12 cellular contexts compared by ENCODE assay signal in genomic region chr2:112577756-112578155, GRCh38. TPM values are rescaled to one million over a fixed set of nuclear protein-coding genes. Genes with fewer than 3 reads are reported as not detected.
DNase-seq lines count a peak whose midpoint lies in the region; TF ChIP-seq lines count a peak whose summit lies in the region.
"Had no signal": no experiment of that assay in that cellular context is flagged by ENCODE, and none has a peak within 500 bp of the region (broad histone marks: within the 10 kb centered on the region; RNA-seq: fewer than 3 reads in every experiment).

No MANE protein-coding gene starts in this region.

- no peak overlapping the region for H3K27ac Mint-ChIP-seq in neural crest cell (ENCODE audit: unreplicated experiment)
- H3K27ac Mint-ChIP-seq in activated T-cell treated with anti-CD3 and anti-CD28 coated beads, Interleukin-2, amount 50 U/mL, for 24 hours, result no peak overlapping the region
- H3K27ac Mint-ChIP-seq: activated naive CD8-positive, alpha-beta T cell treated with anti-CD3 and anti-CD28 coated beads, Interleukin-2, amount 50 U/mL, for 24 hours had no signal

- peak; percentile 35 for TF ChIP-seq CTCF in neural crest cell (conservative IDR thresholded peaks at IDR 0.05)

- H3K27me3 Mint-ChIP-seq in neural crest cell (ENCODE audit: low read depth), result no peaks in the 10 kb centered on the region
- H3K27me3 Mint-ChIP-seq in activated T-cell treated with anti-CD3 and anti-CD28 coated beads, Interleukin-2, amount 50 U/mL, for 24 hours, result no peaks in the 10 kb centered on the region
- H3K27me3 Mint-ChIP-seq: activated naive CD8-positive, alpha-beta T cell treated with anti-CD3 and anti-CD28 coated beads, Interleukin-2, amount 50 U/mL, for 24 hours had no signal

- H3K4me1 Mint-ChIP-seq in neural crest cell, result peaks cover 1% of the 10 kb centered on the region
- peaks cover 7% of the 10 kb centered on the region for H3K4me1 Mint-ChIP-seq in activated T-cell treated with anti-CD3 and anti-CD28 coated beads, Interleukin-2, amount 50 U/mL, for 24 hours (ENCODE audit: low read depth)

- H3K4me3 Mint-ChIP-seq in neural crest cell, result no peak overlapping the region
- no peak overlapping the region for H3K4me3 Mint-ChIP-seq in activated T-cell treated with anti-CD3 and anti-CD28 coated beads, Interleukin-2, amount 50 U/mL, for 24 hours
- H3K4me3 Mint-ChIP-seq: activated naive CD8-positive, alpha-beta T cell treated with anti-CD3 and anti-CD28 coated beads, Interleukin-2, amount 50 U/mL, for 24 hours had no signal

- peak; percentile 8 for DNase-seq in DMS114 treated with DMSO at 0.1 percent for 48 hours (lab: John Stamatoyannopoulos, UW; ENCODE audit: unreplicated experiment)
- DNase-seq in LHCN-M2 (ENCODE audit: low read depth), result peak; percentile 57
- DNase-seq in cerebellar cortex (ENCODE audit: low spot score), result peak; percentile 22
- DNase-seq in neural crest cell (ENCODE audit: low read depth, low spot score), result no peak
- no peak for DNase-seq in NCI-H1436 (lab: John Stamatoyannopoulos, UW)
- DNase-seq in mesenteric fat pad (ENCODE audit: low spot score), result no peak
- no peak for DNase-seq in activated T-cell treated with anti-CD3 and anti-CD28 coated beads, Interleukin-2, amount 50 U/mL, for 24 hours
- DNase-seq: activated naive CD8-positive, alpha-beta T cell treated with anti-CD3 and anti-CD28 coated beads, Interleukin-2, amount 50 U/mL, for 24 hours; NCI-H146; NCI-H69; testis; WERI-Rb-1 had no signal

- no peaks in the 10 kb centered on the region for H3K9me3 Mint-ChIP-seq in neural crest cell
- no peaks in the 10 kb centered on the region for H3K9me3 Mint-ChIP-seq in activated T-cell treated with anti-CD3 and anti-CD28 coated beads, Interleukin-2, amount 50 U/mL, for 24 hours
- H3K9me3 Mint-ChIP-seq: activated naive CD8-positive, alpha-beta T cell treated with anti-CD3 and anti-CD28 coated beads, Interleukin-2, amount 50 U/mL, for 24 hours had no signal

- H3K36me3 Mint-ChIP-seq in neural crest cell (ENCODE audit: low read depth), result no peaks in the 10 kb centered on the region
- H3K36me3 Mint-ChIP-seq in activated T-cell treated with anti-CD3 and anti-CD28 coated beads, Interleukin-2, amount 50 U/mL, for 24 hours (ENCODE audit: low read depth), result peaks cover 56% of the 10 kb centered on the region

RNA-seq across cellular contexts. Expression of gene CHCHD5, which starts 6.7 kb away (rescaled TPM):
- 22.4 and 32.6 TPM in 2 replicates for total RNA-seq in LHCN-M2 (2014; rRNA removed)
- 94.1 TPM for polyA plus RNA-seq in LHCN-M2 (2012)
- 29.4 and 35.4 TPM in 2 replicates for total RNA-seq in neural crest cell
- total RNA-seq in mesenteric fat pad, result 21.0 TPM

RNA-seq across cellular contexts. Expression of gene POLR1B, which starts 35.5 kb away (rescaled TPM):
- total RNA-seq in LHCN-M2 (2014; rRNA removed) (14.6 and 14.8 TPM in 2 replicates), neural crest cell (35.8 and 39.9 TPM in 2 replicates), mesenteric fat pad (20.3 TPM)
- 5.6 TPM for polyA plus RNA-seq in LHCN-M2 (2012)

Comparison
In these comparisons a context has a peak if more than half of its experiments do, and no peak if none do; other contexts are left out.
1. DNase-seq: peak in DMS114 treated with DMSO at 0.1 percent for 48 hours (single experiment), LHCN-M2 (single experiment) and cerebellar cortex (single experiment); none in neural crest cell (single experiment), NCI-H1436 (single experiment), mesenteric fat pad (single experiment) and activated T-cell treated with anti-CD3 and anti-CD28 coated beads, Interleukin-2, amount 50 U/mL, for 24 hours (single experiment).